In the genomic region with DNA sequence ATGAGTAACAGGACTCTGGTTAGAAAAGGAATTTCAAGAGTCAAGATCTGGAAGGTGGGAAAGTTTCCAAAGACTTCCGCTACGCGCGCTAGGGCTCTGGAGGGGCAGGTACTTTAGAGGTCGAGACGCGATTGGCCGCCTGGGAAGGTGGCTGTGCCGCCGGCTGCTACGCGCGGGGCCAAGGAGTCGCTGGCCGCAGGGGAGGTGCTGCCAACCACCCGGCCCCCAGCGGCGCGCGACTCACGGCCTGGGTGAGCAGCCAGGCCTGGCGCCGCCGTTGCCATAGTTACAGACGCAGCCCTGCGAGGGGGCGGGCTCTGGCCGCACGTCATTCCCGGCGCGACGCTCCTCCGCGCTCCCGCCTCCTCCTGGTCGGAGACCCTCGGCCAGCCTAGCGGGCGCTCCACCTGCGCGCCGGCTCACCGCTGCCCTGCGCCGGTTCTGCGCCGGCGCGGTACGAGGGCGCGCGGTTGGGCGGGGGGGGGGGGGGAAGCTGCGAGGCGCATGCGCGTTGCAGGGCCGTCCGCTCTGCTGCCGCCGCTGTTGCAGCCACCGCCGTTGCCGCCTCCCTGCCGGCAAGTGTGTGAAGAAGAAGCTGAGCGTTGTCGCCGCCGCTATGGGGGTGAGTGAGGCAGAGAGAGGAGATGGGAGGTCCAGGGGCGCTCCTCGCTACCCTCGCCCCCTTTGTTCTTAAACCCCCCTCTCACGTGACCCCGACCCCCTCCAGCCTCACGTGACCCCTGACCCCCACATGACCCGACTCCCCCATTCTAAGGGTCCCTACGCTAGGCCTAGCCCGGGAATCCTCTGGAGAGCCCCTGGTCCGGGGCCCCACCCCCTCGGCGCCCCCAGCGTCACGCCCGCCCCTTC, we compare ENCODE assay signal across 8 cellular contexts. TPM values are rescaled to one million over a fixed set of nuclear protein-coding genes. Genes with fewer than 3 reads are reported as not detected.
A peak's percentile ranks its signal among the peaks of the same experiment; 100 is the strongest.
DNase-seq lines count a peak whose midpoint lies in the region; ATAC-seq and TF ChIP-seq lines count a peak whose summit lies in the region.

A gene (plus strand): TSS at position 522 of the 870 bp plus-strand sequence. CDS start 95 bp downstream, at position 617.

- TF ChIP-seq CTCF in AG09319 (IDR thresholded peaks at IDR 0.05; ENCODE audit: low read depth, low read length) (no peak), WTC11 (IDR thresholded peaks at IDR 0.05) (no peak), cardiac fibroblast (IDR thresholded peaks at IDR 0.05; ENCODE audit: low read depth, low read length) (no peak)

- DNase-seq in AG09319 (ENCODE audit: extremely low read depth, low read depth) = peak; percentile 79
- peak; percentile 98 for DNase-seq in NCI-H226
- DNase-seq in WTC11 (ENCODE audit: low spot score) = peak; percentile 95
- DNase-seq in cardiac fibroblast (ENCODE audit: low read depth in 2 of 2) = peak; percentile 94 to 96
- peak; percentile 89 for DNase-seq in iris pigment epithelial cell (ENCODE audit: low read depth)
- DNase-seq in stimulated activated CD4-positive, alpha-beta T cell treated with anti-CD3 and anti-CD28 coated beads, Interleukin-12 subunit alpha, Interleukin-12 subunit beta, amount 100 ng/mL, for 4 hours = peak; percentile 88

- CTCF ChIA-PET in WTC11 (lab: Charles Lee) = interaction anchor here (0.6 to 3.6 kb wide), 11 partner anchors 14 to 211 kb away, joined by 3 to 21 read pairs (median 3); a partner anchor contains a TSS

- H3K4me1 Mint-ChIP-seq in WTC11 = peaks cover 19% of the 10 kb centered on the region

- H3K27ac Mint-ChIP-seq in WTC11 = peak within 1 kb of the TSS; percentile 99

- peak; percentile 88 for ATAC-seq in GM19023 (IDR thresholded peaks at IDR 0.05; ENCODE audit: unreplicated experiment)
- peak; percentile 93 for ATAC-seq in HG03196 (IDR thresholded peaks at IDR 0.05; ENCODE audit: unreplicated experiment)
- peak; percentile 88 for ATAC-seq in WTC11

- peak within 1 kb of the TSS; percentile 91 to 94 for H3K4me3 ChIP-seq in cardiac fibroblast (replicated peaks in 1 of 2; ENCODE audit: low read depth in 2 of 2, low read length in 2 of 2)

- no peaks in the 10 kb centered on the region for H3K36me3 Mint-ChIP-seq in WTC11

- POLR2A ChIA-PET in WTC11 (lab: Charles Lee) = interaction anchor here (0.6 to 1.5 kb wide), 2 partner anchors 19 to 21 kb away, joined by 3 to 8 read pairs; a partner anchor contains a TSS

- H3K27me3 Mint-ChIP-seq in WTC11 (ENCODE audit: low read depth) = peaks cover 5% of the 10 kb centered on the region; the same call in 1 of the 2 replicates

- H3K4me3 Mint-ChIP-seq in WTC11 = peak within 1 kb of the TSS; percentile 95

- no peaks in the 10 kb centered on the region for H3K9me3 Mint-ChIP-seq in WTC11

TF ChIP-seq in WTC11, 78 proteins besides CTCF, POLR2A, EP300 and RAD21 (continues in another document):
- TF ChIP-seq ZNF423 (CRISPR knock-in tag; IDR thresholded peaks at IDR 0.05) (peak; percentile 48; the same call in 1 of the 2 replicates), CREM (CRISPR knock-in tag; IDR thresholded peaks at IDR 0.05) (peak; percentile 95; the same call in 1 of the 2 replicates), SP1 (CRISPR knock-in tag; conservative IDR thresholded peaks at IDR 0.05) (peak; percentile 99), FOXP1 (CRISPR knock-in tag; IDR thresholded peaks at IDR 0.05; ENCODE audit: borderline replicate concordance) (peak; percentile 55; the same call in 1 of the 2 replicates), ATF1 (CRISPR knock-in tag; IDR thresholded peaks at IDR 0.05) (peak; percentile 64; the same call in 1 of the 2 replicates)
- TF ChIP-seq, protein P1, sequence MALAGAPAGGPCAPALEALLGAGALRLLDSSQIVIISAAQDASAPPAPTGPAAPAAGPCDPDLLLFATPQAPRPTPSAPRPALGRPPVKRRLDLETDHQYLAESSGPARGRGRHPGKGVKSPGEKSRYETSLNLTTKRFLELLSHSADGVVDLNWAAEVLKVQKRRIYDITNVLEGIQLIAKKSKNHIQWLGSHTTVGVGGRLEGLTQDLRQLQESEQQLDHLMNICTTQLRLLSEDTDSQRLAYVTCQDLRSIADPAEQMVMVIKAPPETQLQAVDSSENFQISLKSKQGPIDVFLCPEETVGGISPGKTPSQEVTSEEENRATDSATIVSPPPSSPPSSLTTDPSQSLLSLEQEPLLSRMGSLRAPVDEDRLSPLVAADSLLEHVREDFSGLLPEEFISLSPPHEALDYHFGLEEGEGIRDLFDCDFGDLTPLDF (CRISPR knock-in tag; IDR thresholded peaks at IDR 0.05) = 0 out of 2 replicates have a peak, but pooled peaks have one; percentile 23
- TF ChIP-seq, protein P2, sequence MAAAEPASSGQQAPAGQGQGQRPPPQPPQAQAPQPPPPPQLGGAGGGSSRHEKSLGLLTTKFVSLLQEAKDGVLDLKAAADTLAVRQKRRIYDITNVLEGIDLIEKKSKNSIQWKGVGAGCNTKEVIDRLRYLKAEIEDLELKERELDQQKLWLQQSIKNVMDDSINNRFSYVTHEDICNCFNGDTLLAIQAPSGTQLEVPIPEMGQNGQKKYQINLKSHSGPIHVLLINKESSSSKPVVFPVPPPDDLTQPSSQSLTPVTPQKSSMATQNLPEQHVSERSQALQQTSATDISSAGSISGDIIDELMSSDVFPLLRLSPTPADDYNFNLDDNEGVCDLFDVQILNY (CRISPR knock-in tag; IDR thresholded peaks at IDR 0.05) = peak; percentile 89
- TF ChIP-seq, protein P3, sequence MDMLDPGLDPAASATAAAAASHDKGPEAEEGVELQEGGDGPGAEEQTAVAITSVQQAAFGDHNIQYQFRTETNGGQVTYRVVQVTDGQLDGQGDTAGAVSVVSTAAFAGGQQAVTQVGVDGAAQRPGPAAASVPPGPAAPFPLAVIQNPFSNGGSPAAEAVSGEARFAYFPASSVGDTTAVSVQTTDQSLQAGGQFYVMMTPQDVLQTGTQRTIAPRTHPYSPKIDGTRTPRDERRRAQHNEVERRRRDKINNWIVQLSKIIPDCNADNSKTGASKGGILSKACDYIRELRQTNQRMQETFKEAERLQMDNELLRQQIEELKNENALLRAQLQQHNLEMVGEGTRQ (CRISPR knock-in tag; IDR thresholded peaks at IDR 0.05) = peak; percentile 94
- TF ChIP-seq, protein P4, sequence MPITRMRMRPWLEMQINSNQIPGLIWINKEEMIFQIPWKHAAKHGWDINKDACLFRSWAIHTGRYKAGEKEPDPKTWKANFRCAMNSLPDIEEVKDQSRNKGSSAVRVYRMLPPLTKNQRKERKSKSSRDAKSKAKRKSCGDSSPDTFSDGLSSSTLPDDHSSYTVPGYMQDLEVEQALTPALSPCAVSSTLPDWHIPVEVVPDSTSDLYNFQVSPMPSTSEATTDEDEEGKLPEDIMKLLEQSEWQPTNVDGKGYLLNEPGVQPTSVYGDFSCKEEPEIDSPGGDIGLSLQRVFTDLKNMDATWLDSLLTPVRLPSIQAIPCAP (CRISPR knock-in tag; IDR thresholded peaks at IDR 0.05) = no peak
- TF ChIP-seq, protein P5, sequence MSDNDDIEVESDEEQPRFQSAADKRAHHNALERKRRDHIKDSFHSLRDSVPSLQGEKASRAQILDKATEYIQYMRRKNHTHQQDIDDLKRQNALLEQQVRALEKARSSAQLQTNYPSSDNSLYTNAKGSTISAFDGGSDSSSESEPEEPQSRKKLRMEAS (CRISPR knock-in tag; IDR thresholded peaks at IDR 0.05) = peak; percentile 46; the same call in 1 of the 2 replicates
- TF ChIP-seq, protein P6, sequence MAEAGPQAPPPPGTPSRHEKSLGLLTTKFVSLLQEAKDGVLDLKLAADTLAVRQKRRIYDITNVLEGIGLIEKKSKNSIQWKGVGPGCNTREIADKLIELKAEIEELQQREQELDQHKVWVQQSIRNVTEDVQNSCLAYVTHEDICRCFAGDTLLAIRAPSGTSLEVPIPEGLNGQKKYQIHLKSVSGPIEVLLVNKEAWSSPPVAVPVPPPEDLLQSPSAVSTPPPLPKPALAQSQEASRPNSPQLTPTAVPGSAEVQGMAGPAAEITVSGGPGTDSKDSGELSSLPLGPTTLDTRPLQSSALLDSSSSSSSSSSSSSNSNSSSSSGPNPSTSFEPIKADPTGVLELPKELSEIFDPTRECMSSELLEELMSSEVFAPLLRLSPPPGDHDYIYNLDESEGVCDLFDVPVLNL (CRISPR knock-in tag; IDR thresholded peaks at IDR 0.05; ENCODE audit: borderline replicate concordance, low read depth) = no peak
- TF ChIP-seq, protein P7, sequence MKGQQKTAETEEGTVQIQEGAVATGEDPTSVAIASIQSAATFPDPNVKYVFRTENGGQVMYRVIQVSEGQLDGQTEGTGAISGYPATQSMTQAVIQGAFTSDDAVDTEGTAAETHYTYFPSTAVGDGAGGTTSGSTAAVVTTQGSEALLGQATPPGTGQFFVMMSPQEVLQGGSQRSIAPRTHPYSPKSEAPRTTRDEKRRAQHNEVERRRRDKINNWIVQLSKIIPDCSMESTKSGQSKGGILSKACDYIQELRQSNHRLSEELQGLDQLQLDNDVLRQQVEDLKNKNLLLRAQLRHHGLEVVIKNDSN (CRISPR knock-in tag; IDR thresholded peaks at IDR 0.05) = peak; percentile 93
- TF ChIP-seq, protein P8, sequence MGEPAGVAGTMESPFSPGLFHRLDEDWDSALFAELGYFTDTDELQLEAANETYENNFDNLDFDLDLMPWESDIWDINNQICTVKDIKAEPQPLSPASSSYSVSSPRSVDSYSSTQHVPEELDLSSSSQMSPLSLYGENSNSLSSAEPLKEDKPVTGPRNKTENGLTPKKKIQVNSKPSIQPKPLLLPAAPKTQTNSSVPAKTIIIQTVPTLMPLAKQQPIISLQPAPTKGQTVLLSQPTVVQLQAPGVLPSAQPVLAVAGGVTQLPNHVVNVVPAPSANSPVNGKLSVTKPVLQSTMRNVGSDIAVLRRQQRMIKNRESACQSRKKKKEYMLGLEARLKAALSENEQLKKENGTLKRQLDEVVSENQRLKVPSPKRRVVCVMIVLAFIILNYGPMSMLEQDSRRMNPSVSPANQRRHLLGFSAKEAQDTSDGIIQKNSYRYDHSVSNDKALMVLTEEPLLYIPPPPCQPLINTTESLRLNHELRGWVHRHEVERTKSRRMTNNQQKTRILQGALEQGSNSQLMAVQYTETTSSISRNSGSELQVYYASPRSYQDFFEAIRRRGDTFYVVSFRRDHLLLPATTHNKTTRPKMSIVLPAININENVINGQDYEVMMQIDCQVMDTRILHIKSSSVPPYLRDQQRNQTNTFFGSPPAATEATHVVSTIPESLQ (CRISPR knock-in tag; IDR thresholded peaks at IDR 0.05) = no peak

RNA-seq across cellular contexts. Expression of the gene that starts here (rescaled TPM):
- 31.1 to 32.7 TPM (median 31.8 TPM) in 3 replicates for total RNA-seq in WTC11 (2021)

Comparison
In these comparisons a context has a peak if more than half of its experiments do, and no peak if none do; other contexts are left out.
1. Peak in every context shown above with its lines: DNase-seq, ATAC-seq and H3K4me3 ChIP-seq.